1 cellular context compared by ENCODE assay signal in genomic region chr12:101859664-101860607, GRCh38.
TF ChIP-seq lines count a peak whose summit lies in the region.

No MANE protein-coding gene starts in this region.

TF ChIP-seq in GM12878, 131 proteins besides CTCF, POLR2A, EP300 and RAD21 (continued from another document and continues in another):
- TF ChIP-seq ELK1 (IDR thresholded peaks at IDR 0.05; ENCODE audit: low read depth, low read length) (no peak), SIN3A (IDR thresholded peaks at IDR 0.05; ENCODE audit: low read depth, low read length) (no peak), IRF5 (IDR thresholded peaks at IDR 0.05; ENCODE audit: borderline replicate concordance) (no peak), PAX8 (IDR thresholded peaks at IDR 0.05) (no peak), ZNF687 (IDR thresholded peaks at IDR 0.05) (0 out of 2 replicates have a peak, but pooled peaks have one; percentile 51), RB1 (IDR thresholded peaks at IDR 0.05; ENCODE audit: borderline replicate concordance) (no peak), SIX5 (IDR thresholded peaks at IDR 0.05; ENCODE audit: low read depth, low read length, severe bottlenecking) (no peak), MLLT1 (IDR thresholded peaks at IDR 0.05) (no peak), EED (IDR thresholded peaks at IDR 0.05; ENCODE audit: low read depth) (0 out of 2 replicates have a peak, but pooled peaks have one; percentile 50), ZSCAN29 (IDR thresholded peaks at IDR 0.05) (no peak), TARDBP (IDR thresholded peaks at IDR 0.05; ENCODE audit: borderline replicate concordance) (no peak), CBFB (IDR thresholded peaks at IDR 0.05; ENCODE audit: low read depth) (no peak), SPI1 (IDR thresholded peaks at IDR 0.05; ENCODE audit: borderline replicate concordance, insufficient read depth, low read depth, low read length) (peak; percentile 51; the same call in 1 of the 2 replicates), USF1 (IDR thresholded peaks at IDR 0.05; ENCODE audit: borderline replicate concordance, extremely low read length, insufficient read depth, low read depth, low read length) (no peak), ZBTB11 (CRISPR knock-in tag; IDR thresholded peaks at IDR 0.05) (no peak), CBX5 (IDR thresholded peaks at IDR 0.05; ENCODE audit: low read depth) (no peak), ESRRA (IDR thresholded peaks at IDR 0.05; ENCODE audit: low read length) (no peak), ZNF217 (IDR thresholded peaks at IDR 0.05) (peak; percentile 79; the same call in 1 of the 2 replicates), BHLHE40 (IDR thresholded peaks at IDR 0.05; ENCODE audit: borderline replicate concordance in 1 of 2, low read depth in 2 of 2, low read length in 1 of 2) (0 out of 4 replicates have a peak, but pooled peaks of 1 of the 2 experiments have one; percentile 43), BRCA1 (IDR thresholded peaks at IDR 0.05; ENCODE audit: low read depth, low read length) (no peak), BCL11A (IDR thresholded peaks at IDR 0.05; ENCODE audit: low read depth, low read length) (no peak), MYB (IDR thresholded peaks at IDR 0.05; ENCODE audit: borderline replicate concordance, low read depth, low read length) (no peak), ZNF384 (IDR thresholded peaks at IDR 0.05; ENCODE audit: borderline replicate concordance, low read depth, low read length) (peak; percentile 82), SREBF2 (IDR thresholded peaks at IDR 0.05; ENCODE audit: low read length) (no peak), KLF5 (IDR thresholded peaks at IDR 0.05; ENCODE audit: partially characterized antibody) (no peak), ASH2L (IDR thresholded peaks at IDR 0.05; ENCODE audit: borderline replicate concordance, low read depth) (no peak), MTA3 (IDR thresholded peaks at IDR 0.05; ENCODE audit: borderline replicate concordance, low read length) (peak; percentile 52), JUNB (IDR thresholded peaks at IDR 0.05) (peak; percentile 97), GATAD2B (conservative IDR thresholded peaks at IDR 0.05; ENCODE audit: low read depth) (no peak), USF2 (IDR thresholded peaks at IDR 0.05; ENCODE audit: borderline replicate concordance, low read depth, low read length) (no peak), ZBTB33 (IDR thresholded peaks at IDR 0.05) (no peak), ZNF207 (IDR thresholded peaks at IDR 0.05; ENCODE audit: borderline replicate concordance) (no peak), MXI1 (IDR thresholded peaks at IDR 0.05; ENCODE audit: low read depth, low read length) (no peak), JUND (IDR thresholded peaks at IDR 0.05; ENCODE audit: low read depth, low read length) (peak; percentile 62; the same call in 1 of the 2 replicates), TBL1XR1 (IDR thresholded peaks at IDR 0.05; ENCODE audit: low read depth, low read length) (peak; percentile 64; the same call in 1 of the 2 replicates), RBBP5 (conservative IDR thresholded peaks at IDR 0.05) (no peak), SUPT20H (IDR thresholded peaks at IDR 0.05; ENCODE audit: borderline replicate concordance, control insufficient read depth, low read depth, low read length) (no peak), YY1 (IDR thresholded peaks at IDR 0.05; ENCODE audit: low read depth, low read length) (no peak), CREB1 (IDR thresholded peaks at IDR 0.05; ENCODE audit: low read depth) (0 out of 2 replicates have a peak, but pooled peaks have one; percentile 22), TCF3 (IDR thresholded peaks at IDR 0.05; ENCODE audit: borderline replicate concordance, insufficient read depth, low read depth, low read length) (no peak), WRNIP1 (IDR thresholded peaks at IDR 0.05; ENCODE audit: borderline replicate concordance, low read depth, low read length) (no peak), ZNF622 (IDR thresholded peaks at IDR 0.05) (no peak), FOXK2 (IDR thresholded peaks at IDR 0.05) (no peak), RCOR1 (conservative IDR thresholded peaks at IDR 0.05; ENCODE audit: low read depth, low read length) (0 out of 2 replicates have a peak, but pooled peaks have one; percentile 30), PML (IDR thresholded peaks at IDR 0.05; ENCODE audit: low read length) (no peak), BCLAF1 (IDR thresholded peaks at IDR 0.05) (no peak), MYC (IDR thresholded peaks at IDR 0.05; ENCODE audit: insufficient read depth, insufficient read length, insufficient replicate concordance, low read length, severe bottlenecking) (no peak)
